15 cellular contexts compared by ENCODE assay signal in the genomic region with DNA sequence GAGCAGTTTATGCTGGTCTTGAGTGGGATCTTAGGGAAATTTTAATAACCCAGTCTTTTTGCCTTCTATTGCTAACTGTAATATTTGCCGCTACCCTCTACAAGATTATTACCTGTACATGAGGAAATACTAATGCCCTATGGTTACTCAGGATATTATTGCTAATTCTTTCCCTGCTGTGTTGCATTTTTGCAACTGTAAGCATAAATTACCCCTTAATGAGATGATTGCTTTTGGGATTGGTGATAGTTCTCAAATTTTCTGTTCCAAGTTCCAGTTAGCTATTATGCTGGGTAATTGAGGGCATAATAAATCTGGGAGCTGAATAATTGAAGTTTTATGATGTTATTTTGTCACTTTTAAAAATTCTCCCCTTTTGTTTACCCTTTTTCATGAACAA. TPM values are rescaled to one million over a fixed set of nuclear protein-coding genes. Genes with fewer than 3 reads are reported as not detected.
DNase-seq lines count a peak whose midpoint lies in the region; ATAC-seq and TF ChIP-seq lines count a peak whose summit lies in the region.
"Had no signal": no experiment of that assay in that cellular context is flagged by ENCODE, and none has a peak within 500 bp of the region (broad histone marks: within the 10 kb centered on the region; RNA-seq: fewer than 3 reads in every experiment).

No MANE protein-coding gene starts in this region.

- peak overlapping the region; percentile 46 for H3K27ac ChIP-seq in CD4-positive, alpha-beta T cell (ENCODE audit: low read depth, low read length)
- H3K27ac ChIP-seq: BLaER1 had no signal

- peak overlapping the region; percentile 91 for H3K27ac Mint-ChIP-seq in CD4-positive, alpha-beta T cell
- H3K27ac Mint-ChIP-seq in HFFc6 (no peak overlapping the region), natural killer cell (peak overlapping the region; percentile 87 to 93)
- peak overlapping the region; percentile 86 for H3K27ac Mint-ChIP-seq in activated naive CD8-positive, alpha-beta T cell treated with anti-CD3 and anti-CD28 coated beads, Interleukin-2, amount 10 ng/mL, durations not matched to agents 7 days and 5 days

- no peak for DNase-seq in CD4-positive, alpha-beta T cell
- DNase-seq in HFFc6 (no peak), natural killer cell (no peak), H4 (ENCODE audit: low spot score) (no peak), Right ventricle myocardium inferior (ENCODE audit: missing footprints) (no peak), cardiac septum (ENCODE audit: low spot score) (no peak), mucosa of gallbladder (ENCODE audit: low spot score) (no peak)
- DNase-seq in activated naive CD8-positive, alpha-beta T cell treated with anti-CD3 and anti-CD28 coated beads, Interleukin-2, amount 10 ng/mL, durations not matched to agents 7 days and 5 days: no peak
- DNase-seq: midbrain; NCI-H1048; OCI-M1; retina; stimulated activated CD4-positive, alpha-beta T cell treated with anti-CD3 and anti-CD28 coated beads, Interleukin-4, amount 100 ng/mL, for 24 hours; stimulated activated naive CD4-positive, alpha-beta T cell had no signal

- CTCF ChIA-PET in CD4-positive, alpha-beta T cell (lab: Charles Lee): interaction anchor here (0.7 to 1.1 kb wide), 4 partner anchors 14 to 95 kb away, joined by 3 read pairs; partner anchors contain the start of gene ATF7IP

- no peaks in the 10 kb centered on the region for H3K9me3 Mint-ChIP-seq in CD4-positive, alpha-beta T cell
- H3K9me3 Mint-ChIP-seq in HFFc6: no peaks in the 10 kb centered on the region
- H3K9me3 Mint-ChIP-seq in activated naive CD8-positive, alpha-beta T cell treated with anti-CD3 and anti-CD28 coated beads, Interleukin-2, amount 10 ng/mL, durations not matched to agents 7 days and 5 days: peaks cover 2% of the 10 kb centered on the region
- H3K9me3 Mint-ChIP-seq in natural killer cell: no peaks in the 10 kb centered on the region

- H3K4me1 Mint-ChIP-seq in CD4-positive, alpha-beta T cell (ENCODE audit: low read depth): peaks cover 84% of the 10 kb centered on the region
- H3K4me1 Mint-ChIP-seq in HFFc6 (ENCODE audit: low read depth) (peaks cover 52% of the 10 kb centered on the region), natural killer cell (peaks cover 65 to 66% of the 10 kb centered on the region in 2 donors)
- peaks cover 62% of the 10 kb centered on the region for H3K4me1 Mint-ChIP-seq in activated naive CD8-positive, alpha-beta T cell treated with anti-CD3 and anti-CD28 coated beads, Interleukin-2, amount 10 ng/mL, durations not matched to agents 7 days and 5 days

- peaks cover 54% of the 10 kb centered on the region for H3K36me3 Mint-ChIP-seq in CD4-positive, alpha-beta T cell (ENCODE audit: low read depth)
- H3K36me3 Mint-ChIP-seq in HFFc6 (ENCODE audit: low read depth) (peaks cover 25% of the 10 kb centered on the region), natural killer cell (peaks cover 6% of the 10 kb centered on the region)
- H3K36me3 Mint-ChIP-seq in activated naive CD8-positive, alpha-beta T cell treated with anti-CD3 and anti-CD28 coated beads, Interleukin-2, amount 10 ng/mL, durations not matched to agents 7 days and 5 days: peaks cover 42% of the 10 kb centered on the region

- POLR2A ChIA-PET in CD4-positive, alpha-beta T cell (lab: Charles Lee): interaction anchor here (0.6 to 6.3 kb wide), 11 partner anchors 7 to 130 kb away, joined by 3 to 201 read pairs (median 7); partner anchors contain the start of gene ATF7IP
- POLR2A ChIA-PET in activated naive CD8-positive, alpha-beta T cell treated with anti-CD3 and anti-CD28 coated beads, Interleukin-2, amount 10 ng/mL, durations not matched to agents 7 days and 5 days (lab: Charles Lee): interaction anchor here (0.7 to 5.9 kb wide), 6 partner anchors 22 to 569 kb away, joined by 3 to 97 read pairs (median 4); partner anchors contain the start of gene ATF7IP

- ATAC-seq in CD4-positive, alpha-beta T cell (ENCODE audit: poor library complexity): no peak
- no peak for ATAC-seq in activated naive CD8-positive, alpha-beta T cell treated with anti-CD3 and anti-CD28 coated beads, Interleukin-2, amount 10 ng/mL, durations not matched to agents 7 days and 5 days (ENCODE audit: low read depth)
- ATAC-seq in natural killer cell: no peak
- no peak for ATAC-seq in Right ventricle myocardium inferior

- no peaks in the 10 kb centered on the region for H3K9me3 ChIP-seq in CD4-positive, alpha-beta T cell (ENCODE audit: control insufficient read depth, low read length)

- intact Hi-C loops in CD4-positive, alpha-beta T cell (cut with DNase I, micrococcal nuclease): loop anchor here in 1 of 2 experiments (10.0 kb wide), 1 partner anchor 567 kb away; no protein-coding TSS in a partner anchor
- intact Hi-C loops in natural killer cell (cut with micrococcal nuclease) (no loop called here), Right ventricle myocardium inferior (cut with DNase I) (no loop called here), cardiac septum (cut with DNase I) (no loop called here)

- no peaks in the 10 kb centered on the region for H3K27me3 Mint-ChIP-seq in CD4-positive, alpha-beta T cell
- no peaks in the 10 kb centered on the region for H3K27me3 Mint-ChIP-seq in HFFc6 (ENCODE audit: insufficient read depth)
- no peaks in the 10 kb centered on the region for H3K27me3 Mint-ChIP-seq in activated naive CD8-positive, alpha-beta T cell treated with anti-CD3 and anti-CD28 coated beads, Interleukin-2, amount 10 ng/mL, durations not matched to agents 7 days and 5 days
- H3K27me3 Mint-ChIP-seq in natural killer cell (ENCODE audit: low read depth in 2 of 2): no peaks in the 10 kb centered on the region

- peak overlapping the region; percentile 80 for H3K4me3 Mint-ChIP-seq in CD4-positive, alpha-beta T cell
- H3K4me3 Mint-ChIP-seq in HFFc6 (0 out of 2 replicates have a peak overlapping the region, but pooled peaks have one; percentile 11), natural killer cell (peak overlapping the region; percentile 76)
- H3K4me3 Mint-ChIP-seq in activated naive CD8-positive, alpha-beta T cell treated with anti-CD3 and anti-CD28 coated beads, Interleukin-2, amount 10 ng/mL, durations not matched to agents 7 days and 5 days: peak overlapping the region; percentile 76

- TF ChIP-seq CTCF in CD4-positive, alpha-beta T cell (IDR thresholded peaks at IDR 0.05): no peak
- no peak for TF ChIP-seq CTCF in HFFc6 (IDR thresholded peaks at IDR 0.05)
- no peak for TF ChIP-seq CTCF in natural killer cell (IDR thresholded peaks at IDR 0.05)

- H3K27me3 ChIP-seq in CD4-positive, alpha-beta T cell (ENCODE audit: control insufficient read depth, insufficient read depth, low read length): no peaks in the 10 kb centered on the region
- H3K27me3 ChIP-seq: BLaER1 had no signal

RNA-seq across cellular contexts. Expression of gene ATF7IP, which starts 22.0 kb away (rescaled TPM):
- total RNA-seq in CD4-positive, alpha-beta T cell: 100 to 1,000 TPM; 134 to 143 TPM
- total RNA-seq in HFFc6 (2021; fragmentation: NEBNext Ultra II Directional; extraction: Animal tissue kit (Norgen Biotek cat#: 25700)): 10 to 100 TPM; 38.3 to 47.3 (median 41.7) TPM
- total RNA-seq in activated naive CD8-positive, alpha-beta T cell treated with anti-CD3 and anti-CD28 coated beads, Interleukin-2, amount 10 ng/mL, durations not matched to agents 7 days and 5 days: 100 to 1,000 TPM; 149 to 172 TPM
- total RNA-seq in natural killer cell: 100 to 1,000 TPM; 161 to 180 (median 173) TPM
- total RNA-seq in H4 (2014; rRNA removed; shearing (Covaris generic)): 34.2 and 51.3 TPM in 2 replicates
- 57.1 TPM for total RNA-seq in Right ventricle myocardium inferior
- 61.6 TPM for total RNA-seq in cardiac septum
- total RNA-seq in mucosa of gallbladder: 70.6 TPM

Comparison
In these comparisons a context has a peak if more than half of its experiments do, and no peak if none do; other contexts are left out.
1. H3K4me3 Mint-ChIP-seq: peak in every context shown above with its lines; median percentile 80 in CD4-positive, alpha-beta T cell; 76 in activated naive CD8-positive, alpha-beta T cell treated with anti-CD3 and anti-CD28 coated beads, Interleukin-2, amount 10 ng/mL, durations not matched to agents 7 days and 5 days; 76 in natural killer cell; 11 in HFFc6.